In the genomic region with DNA sequence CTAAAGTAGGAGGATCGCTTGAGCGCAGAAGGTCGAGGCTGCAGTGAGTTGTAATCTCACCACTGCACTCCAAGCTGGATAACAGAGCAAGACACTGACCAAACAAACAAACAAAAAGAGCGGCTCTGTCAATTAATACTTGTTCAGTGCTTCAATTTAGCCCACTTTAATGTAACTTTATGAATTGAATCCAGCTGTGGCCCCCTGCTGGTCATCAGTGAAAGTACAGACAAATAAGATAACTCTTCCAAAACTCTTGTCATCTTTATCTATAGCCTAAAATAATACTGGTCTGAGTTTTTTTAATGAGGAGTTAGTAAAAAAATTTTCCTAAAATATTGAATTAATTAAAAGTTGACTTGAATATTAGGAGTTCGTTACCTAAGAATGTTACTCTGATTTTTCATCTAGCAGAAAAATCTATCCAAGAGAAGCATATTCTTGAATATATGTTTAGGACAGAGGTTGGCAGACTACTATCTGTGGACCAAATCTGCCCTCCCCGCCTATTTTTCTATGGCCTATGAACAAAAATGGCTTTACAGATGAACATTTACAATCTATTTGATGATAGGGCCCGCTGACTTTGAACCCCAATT, we compare ENCODE assay signal across 8 cellular contexts. TPM values are rescaled to one million over a fixed set of nuclear protein-coding genes. Genes with fewer than 3 reads are reported as not detected.
DNase-seq lines count a peak whose midpoint lies in the region; ATAC-seq, FAIRE-seq and TF ChIP-seq lines count a peak whose summit lies in the region.

No MANE protein-coding gene starts in this region.

- no peaks in the 10 kb centered on the region for H3K9me3 ChIP-seq in PC-3 (ENCODE audit: low read length)

- POLR2A ChIA-PET in PC-3 (lab: Charles Lee; ENCODE audit: unreplicated experiment): interaction anchor here (0.6 kb wide), 1 partner anchor 212 kb away, joined by 11 read pairs; no protein-coding TSS in a partner anchor

- H3K79me2 ChIP-seq in PC-3 (ENCODE audit: low read length): no peaks in the 10 kb centered on the region

- intact Hi-C loops in PC-3 (cut with micrococcal nuclease): loop anchor here (1.0 kb wide), 1 partner anchor 100 kb away; no protein-coding TSS in a partner anchor
- intact Hi-C loops in activated T-helper 1 cell treated with anti-CD3 and anti-CD28 coated beads, Interleukin-12 subunit alpha, Interleukin-12 subunit beta, Interleukin-2, Interleukin-4 antibody, amounts not matched to agents 30 ng/mL and 10 ng/mL and 1 ng/mL, durations not matched to agents 14 hours and 24 hours and 36 hours (cut with micrococcal nuclease): loop anchor here (1.0 to 5.0 kb wide), 4 partner anchors 26 to 286 kb away; a partner anchor contains a TSS

- BruUV-seq in PC-3 (replicated peaks; lab: Mats Ljungman, UMichigan): no TSS peak

- 0 out of 2 replicates have a peak overlapping the region, but pooled peaks have one; percentile 10 for H2AFZ ChIP-seq in PC-3 (ENCODE audit: low read length)

- H3K4me1 ChIP-seq in PC-3 (ENCODE audit: insufficient read depth, low read length): no peaks in the 10 kb centered on the region

- H3K27me3 ChIP-seq in PC-3 (ENCODE audit: low read length): no peaks in the 10 kb centered on the region

- H4K20me1 ChIP-seq in PC-3 (ENCODE audit: low read length): no peaks in the 10 kb centered on the region

- H3K9me2 ChIP-seq in PC-3 (replicated peaks; ENCODE audit: low read length): no peaks in the 10 kb centered on the region

- no peak overlapping the region for H3K4me3 ChIP-seq in PC-3 (ENCODE audit: low read length)
- no peak overlapping the region for H3K4me3 ChIP-seq in retinal pigment epithelial cell (ENCODE audit: low read length)

- no peak overlapping the region for H3K27ac Mint-ChIP-seq in HFFc6
- H3K27ac Mint-ChIP-seq in activated T-helper 1 cell treated with anti-CD3 and anti-CD28 coated beads, Interleukin-12 subunit alpha, Interleukin-12 subunit beta, Interleukin-2, Interleukin-4 antibody, amounts not matched to agents 30 ng/mL and 10 ng/mL and 1 ng/mL, durations not matched to agents 14 hours and 24 hours and 36 hours: no peak overlapping the region

- no peak overlapping the region for H3K9ac ChIP-seq in PC-3 (ENCODE audit: low read length)

- H3K36me3 ChIP-seq in PC-3 (ENCODE audit: low read depth, low read length): no peaks in the 10 kb centered on the region

- H3K9me3 Mint-ChIP-seq in HFFc6: no peaks in the 10 kb centered on the region
- no peaks in the 10 kb centered on the region for H3K9me3 Mint-ChIP-seq in activated T-helper 1 cell treated with anti-CD3 and anti-CD28 coated beads, Interleukin-12 subunit alpha, Interleukin-12 subunit beta, Interleukin-2, Interleukin-4 antibody, amounts not matched to agents 30 ng/mL and 10 ng/mL and 1 ng/mL, durations not matched to agents 14 hours and 24 hours and 36 hours

- TF ChIP-seq CTCF in HFFc6 (IDR thresholded peaks at IDR 0.05) (peak; percentile 96), PC-3 (conservative IDR thresholded peaks at IDR 0.05; ENCODE audit: low read depth, low read length) (peak; percentile 88), retinal pigment epithelial cell (conservative IDR thresholded peaks at IDR 0.05; ENCODE audit: low read depth, low read length) (peak; percentile 77)

- CTCF ChIA-PET in PC-3 (lab: Charles Lee): no interaction called here

- no peaks in the 10 kb centered on the region for H3K36me3 Mint-ChIP-seq in HFFc6 (ENCODE audit: low read depth)
- no peaks in the 10 kb centered on the region for H3K36me3 Mint-ChIP-seq in activated T-helper 1 cell treated with anti-CD3 and anti-CD28 coated beads, Interleukin-12 subunit alpha, Interleukin-12 subunit beta, Interleukin-2, Interleukin-4 antibody, amounts not matched to agents 30 ng/mL and 10 ng/mL and 1 ng/mL, durations not matched to agents 14 hours and 24 hours and 36 hours (ENCODE audit: low read depth)

- no peak overlapping the region for H3K27ac ChIP-seq in PC-3 (ENCODE audit: low read length)

- ATAC-seq in PC-3: peak; percentile 49

- FAIRE-seq in frontal cortex (lab: Jason Lieb, UNC): peak; percentile 95

- no peaks in the 10 kb centered on the region for H3K4me1 Mint-ChIP-seq in HFFc6 (ENCODE audit: low read depth)
- H3K4me1 Mint-ChIP-seq in activated T-helper 1 cell treated with anti-CD3 and anti-CD28 coated beads, Interleukin-12 subunit alpha, Interleukin-12 subunit beta, Interleukin-2, Interleukin-4 antibody, amounts not matched to agents 30 ng/mL and 10 ng/mL and 1 ng/mL, durations not matched to agents 14 hours and 24 hours and 36 hours (ENCODE audit: low read depth): no peaks in the 10 kb centered on the region

- DNase-seq in DMS114 treated with DMSO at 0.1 percent for 48 hours (lab: John Stamatoyannopoulos, UW; ENCODE audit: unreplicated experiment) (peak; percentile 18), HFFc6 (peak; percentile 33), PC-3 (peak; percentile 65), frontal cortex (ENCODE audit: low spot score in 2 of 2) (peak; percentile 25 to 29), retinal pigment epithelial cell (ENCODE audit: low read depth) (no peak), H4 (ENCODE audit: low spot score) (no peak), HuH-7.5 (ENCODE audit: low spot score) (no peak)
- peak; percentile 4 for DNase-seq in activated T-helper 1 cell treated with anti-CD3 and anti-CD28 coated beads, Interleukin-12 subunit alpha, Interleukin-12 subunit beta, Interleukin-2, Interleukin-4 antibody, amounts not matched to agents 30 ng/mL and 10 ng/mL and 1 ng/mL, durations not matched to agents 14 hours and 24 hours and 36 hours (ENCODE audit: low spot score)

- no peak overlapping the region for H3K4me2 ChIP-seq in PC-3 (ENCODE audit: low read length)

- H3F3A ChIP-seq in PC-3 (ENCODE audit: low read length, unreplicated experiment): no peaks in the 10 kb centered on the region

- H3K27me3 Mint-ChIP-seq in HFFc6 (ENCODE audit: insufficient read depth): no peaks in the 10 kb centered on the region
- H3K27me3 Mint-ChIP-seq in activated T-helper 1 cell treated with anti-CD3 and anti-CD28 coated beads, Interleukin-12 subunit alpha, Interleukin-12 subunit beta, Interleukin-2, Interleukin-4 antibody, amounts not matched to agents 30 ng/mL and 10 ng/mL and 1 ng/mL, durations not matched to agents 14 hours and 24 hours and 36 hours (ENCODE audit: insufficient read depth): no peaks in the 10 kb centered on the region

- no peak overlapping the region for H3K4me3 Mint-ChIP-seq in HFFc6
- no peak overlapping the region for H3K4me3 Mint-ChIP-seq in activated T-helper 1 cell treated with anti-CD3 and anti-CD28 coated beads, Interleukin-12 subunit alpha, Interleukin-12 subunit beta, Interleukin-2, Interleukin-4 antibody, amounts not matched to agents 30 ng/mL and 10 ng/mL and 1 ng/mL, durations not matched to agents 14 hours and 24 hours and 36 hours

RNA-seq across cellular contexts. Expression of a gene that starts 26.1 kb away (rescaled TPM):
- 100 to 1,000 TPM; 144 to 166 (median 161) TPM for total RNA-seq in HFFc6 (2021; fragmentation: NEBNext Ultra II Directional; extraction: Animal tissue kit (Norgen Biotek cat#: 25700))
- total RNA-seq in PC-3 (2014; rRNA removed) (170 and 184 TPM in 2 replicates), frontal cortex (57.9 TPM)
- total RNA-seq in activated T-helper 1 cell treated with anti-CD3 and anti-CD28 coated beads, Interleukin-12 subunit alpha, Interleukin-12 subunit beta, Interleukin-2, Interleukin-4 antibody, amounts not matched to agents 30 ng/mL and 10 ng/mL and 1 ng/mL, durations not matched to agents 14 hours and 24 hours and 36 hours: 152 and 161 TPM in 2 replicates
- 136 and 232 TPM in 2 replicates for total RNA-seq in H4 (2014; rRNA removed; shearing (Covaris generic))

RNA-seq across cellular contexts. Expression of a gene that starts 26.2 kb away (rescaled TPM):
- total RNA-seq in HFFc6 (2021; fragmentation: NEBNext Ultra II Directional; extraction: Animal tissue kit (Norgen Biotek cat#: 25700)): 10 to 100 TPM; 15.6 to 20.1 (median 18.4) TPM
- 19.0 and 19.9 TPM in 2 replicates for total RNA-seq in PC-3 (2014; rRNA removed)
- 26.7 and 26.9 TPM in 2 replicates for total RNA-seq in activated T-helper 1 cell treated with anti-CD3 and anti-CD28 coated beads, Interleukin-12 subunit alpha, Interleukin-12 subunit beta, Interleukin-2, Interleukin-4 antibody, amounts not matched to agents 30 ng/mL and 10 ng/mL and 1 ng/mL, durations not matched to agents 14 hours and 24 hours and 36 hours
- 42.8 TPM for total RNA-seq in frontal cortex
- total RNA-seq in H4 (2014; rRNA removed; shearing (Covaris generic)): 15.5 and 22.8 TPM in 2 replicates

Comparison
In these comparisons a context has a peak if more than half of its experiments do, and no peak if none do; other contexts are left out.
1. DNase-seq: peak in DMS114 treated with DMSO at 0.1 percent for 48 hours (single experiment), HFFc6 (single experiment), PC-3 (single experiment), activated T-helper 1 cell treated with anti-CD3 and anti-CD28 coated beads, Interleukin-12 subunit alpha, Interleukin-12 subunit beta, Interleukin-2, Interleukin-4 antibody, amounts not matched to agents 30 ng/mL and 10 ng/mL and 1 ng/mL, durations not matched to agents 14 hours and 24 hours and 36 hours (single experiment) and frontal cortex (2 of 2); none in retinal pigment epithelial cell (single experiment), H4 (single experiment) and HuH-7.5 (single experiment).
2. Peak in every context shown above with its lines, with median percentiles within 50 percentile points of each other: CTCF ChIP-seq.